1 cellular context compared by ENCODE assay signal in the genomic region with DNA sequence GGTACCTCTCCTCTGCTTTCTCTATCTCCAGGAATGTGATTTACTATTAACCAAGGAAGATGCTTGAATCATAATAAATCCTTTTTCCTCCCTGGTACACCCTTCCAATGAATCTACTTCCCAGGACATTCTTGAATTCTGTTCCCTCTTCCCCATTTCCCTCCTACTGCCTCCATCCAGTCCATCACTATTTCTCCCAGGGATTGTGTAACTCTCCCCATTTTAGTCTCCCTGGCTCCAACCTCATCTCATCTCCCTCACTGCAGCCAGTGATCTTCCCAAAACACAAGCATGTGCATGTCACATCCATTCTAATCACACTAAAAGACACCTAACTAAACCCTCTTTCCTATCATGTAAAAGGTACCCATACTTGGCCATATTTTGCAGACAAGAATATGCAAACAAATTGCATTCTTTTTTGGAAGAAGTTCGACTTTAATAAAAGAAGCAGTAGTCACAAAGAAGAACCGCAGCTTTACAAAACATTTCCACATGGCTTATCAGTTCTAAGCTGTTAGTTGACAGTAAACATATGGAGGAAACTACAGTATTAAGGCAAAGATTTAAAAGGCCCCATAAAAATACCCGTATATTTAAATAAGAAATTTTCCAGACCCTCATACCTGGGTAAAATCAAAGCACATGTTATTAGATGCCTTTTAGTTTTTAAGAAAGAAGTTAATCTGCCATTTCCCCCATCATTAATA.
TF ChIP-seq lines count a peak whose summit lies in the region.

No MANE protein-coding gene starts in this region.

TF ChIP-seq in GM23338, 12 proteins besides CTCF, POLR2A, EP300 and RAD21 (continued from another document):
- TF ChIP-seq, protein P1, sequence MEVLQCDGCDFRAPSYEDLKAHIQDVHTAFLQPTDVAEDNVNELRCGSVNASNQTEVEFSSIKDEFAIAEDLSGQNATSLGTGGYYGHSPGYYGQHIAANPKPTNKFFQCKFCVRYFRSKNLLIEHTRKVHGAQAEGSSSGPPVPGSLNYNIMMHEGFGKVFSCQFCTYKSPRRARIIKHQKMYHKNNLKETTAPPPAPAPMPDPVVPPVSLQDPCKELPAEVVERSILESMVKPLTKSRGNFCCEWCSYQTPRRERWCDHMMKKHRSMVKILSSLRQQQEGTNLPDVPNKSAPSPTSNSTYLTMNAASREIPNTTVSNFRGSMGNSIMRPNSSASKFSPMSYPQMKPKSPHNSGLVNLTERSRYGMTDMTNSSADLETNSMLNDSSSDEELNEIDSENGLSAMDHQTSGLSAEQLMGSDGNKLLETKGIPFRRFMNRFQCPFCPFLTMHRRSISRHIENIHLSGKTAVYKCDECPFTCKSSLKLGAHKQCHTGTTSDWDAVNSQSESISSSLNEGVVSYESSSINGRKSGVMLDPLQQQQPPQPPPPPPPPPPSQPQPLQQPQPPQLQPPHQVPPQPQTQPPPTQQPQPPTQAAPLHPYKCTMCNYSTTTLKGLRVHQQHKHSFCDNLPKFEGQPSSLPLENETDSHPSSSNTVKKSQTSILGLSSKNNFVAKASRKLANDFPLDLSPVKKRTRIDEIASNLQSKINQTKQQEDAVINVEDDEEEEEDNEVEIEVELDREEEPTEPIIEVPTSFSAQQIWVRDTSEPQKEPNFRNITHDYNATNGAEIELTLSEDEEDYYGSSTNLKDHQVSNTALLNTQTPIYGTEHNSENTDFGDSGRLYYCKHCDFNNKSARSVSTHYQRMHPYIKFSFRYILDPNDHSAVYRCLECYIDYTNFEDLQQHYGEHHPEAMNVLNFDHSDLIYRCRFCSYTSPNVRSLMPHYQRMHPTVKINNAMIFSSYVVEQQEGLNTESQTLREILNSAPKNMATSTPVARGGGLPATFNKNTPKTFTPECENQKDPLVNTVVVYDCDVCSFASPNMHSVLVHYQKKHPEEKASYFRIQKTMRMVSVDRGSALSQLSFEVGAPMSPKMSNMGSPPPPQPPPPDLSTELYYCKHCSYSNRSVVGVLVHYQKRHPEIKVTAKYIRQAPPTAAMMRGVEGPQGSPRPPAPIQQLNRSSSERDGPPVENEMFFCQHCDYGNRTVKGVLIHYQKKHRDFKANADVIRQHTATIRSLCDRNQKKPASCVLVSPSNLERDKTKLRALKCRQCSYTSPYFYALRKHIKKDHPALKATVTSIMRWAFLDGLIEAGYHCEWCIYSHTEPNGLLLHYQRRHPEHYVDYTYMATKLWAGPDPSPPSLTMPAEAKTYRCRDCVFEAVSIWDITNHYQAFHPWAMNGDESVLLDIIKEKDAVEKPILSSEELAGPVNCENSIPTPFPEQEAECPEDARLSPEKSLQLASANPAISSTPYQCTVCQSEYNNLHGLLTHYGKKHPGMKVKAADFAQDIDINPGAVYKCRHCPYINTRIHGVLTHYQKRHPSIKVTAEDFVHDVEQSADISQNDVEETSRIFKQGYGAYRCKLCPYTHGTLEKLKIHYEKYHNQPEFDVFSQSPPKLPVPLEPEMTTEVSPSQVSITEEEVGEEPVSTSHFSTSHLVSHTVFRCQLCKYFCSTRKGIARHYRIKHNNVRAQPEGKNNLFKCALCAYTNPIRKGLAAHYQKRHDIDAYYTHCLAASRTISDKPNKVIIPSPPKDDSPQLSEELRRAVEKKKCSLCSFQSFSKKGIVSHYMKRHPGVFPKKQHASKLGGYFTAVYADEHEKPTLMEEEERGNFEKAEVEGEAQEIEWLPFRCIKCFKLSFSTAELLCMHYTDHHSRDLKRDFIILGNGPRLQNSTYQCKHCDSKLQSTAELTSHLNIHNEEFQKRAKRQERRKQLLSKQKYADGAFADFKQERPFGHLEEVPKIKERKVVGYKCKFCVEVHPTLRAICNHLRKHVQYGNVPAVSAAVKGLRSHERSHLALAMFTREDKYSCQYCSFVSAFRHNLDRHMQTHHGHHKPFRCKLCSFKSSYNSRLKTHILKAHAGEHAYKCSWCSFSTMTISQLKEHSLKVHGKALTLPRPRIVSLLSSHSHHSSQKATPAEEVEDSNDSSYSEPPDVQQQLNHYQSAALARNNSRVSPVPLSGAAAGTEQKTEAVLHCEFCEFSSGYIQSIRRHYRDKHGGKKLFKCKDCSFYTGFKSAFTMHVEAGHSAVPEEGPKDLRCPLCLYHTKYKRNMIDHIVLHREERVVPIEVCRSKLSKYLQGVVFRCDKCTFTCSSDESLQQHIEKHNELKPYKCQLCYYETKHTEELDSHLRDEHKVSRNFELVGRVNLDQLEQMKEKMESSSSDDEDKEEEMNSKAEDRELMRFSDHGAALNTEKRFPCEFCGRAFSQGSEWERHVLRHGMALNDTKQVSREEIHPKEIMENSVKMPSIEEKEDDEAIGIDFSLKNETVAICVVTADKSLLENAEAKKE (CRISPR knock-in tag; IDR thresholded peaks at IDR 0.05), result no peak
- TF ChIP-seq EZH2 (IDR thresholded peaks at IDR 0.05; ENCODE audit: low read depth, unreplicated experiment) (no peak), ZNF114 (CRISPR knock-in tag; IDR thresholded peaks at IDR 0.05) (no peak), ZNF331 (CRISPR knock-in tag; IDR thresholded peaks at IDR 0.05; ENCODE audit: low read depth) (no peak), JUNB (IDR thresholded peaks at IDR 0.05; ENCODE audit: unreplicated experiment) (no peak), POLR2AphosphoS5 (IDR thresholded peaks at IDR 0.05; ENCODE audit: low read depth) (no peak), CREB1 (CRISPR knock-in tag; IDR thresholded peaks at IDR 0.05; ENCODE audit: low read depth) (no peak), EZH2phosphoT487 (IDR thresholded peaks at IDR 0.05; ENCODE audit: unreplicated experiment) (no peak), STAT1 (IDR thresholded peaks at IDR 0.05; ENCODE audit: unreplicated experiment) (no peak)
- TF ChIP-seq, protein P2, sequence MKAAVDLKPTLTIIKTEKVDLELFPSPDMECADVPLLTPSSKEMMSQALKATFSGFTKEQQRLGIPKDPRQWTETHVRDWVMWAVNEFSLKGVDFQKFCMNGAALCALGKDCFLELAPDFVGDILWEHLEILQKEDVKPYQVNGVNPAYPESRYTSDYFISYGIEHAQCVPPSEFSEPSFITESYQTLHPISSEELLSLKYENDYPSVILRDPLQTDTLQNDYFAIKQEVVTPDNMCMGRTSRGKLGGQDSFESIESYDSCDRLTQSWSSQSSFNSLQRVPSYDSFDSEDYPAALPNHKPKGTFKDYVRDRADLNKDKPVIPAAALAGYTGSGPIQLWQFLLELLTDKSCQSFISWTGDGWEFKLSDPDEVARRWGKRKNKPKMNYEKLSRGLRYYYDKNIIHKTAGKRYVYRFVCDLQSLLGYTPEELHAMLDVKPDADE (IDR thresholded peaks at IDR 0.05), result no peak
